ENCODE assay signal across 2 cellular contexts in the genomic region with DNA sequence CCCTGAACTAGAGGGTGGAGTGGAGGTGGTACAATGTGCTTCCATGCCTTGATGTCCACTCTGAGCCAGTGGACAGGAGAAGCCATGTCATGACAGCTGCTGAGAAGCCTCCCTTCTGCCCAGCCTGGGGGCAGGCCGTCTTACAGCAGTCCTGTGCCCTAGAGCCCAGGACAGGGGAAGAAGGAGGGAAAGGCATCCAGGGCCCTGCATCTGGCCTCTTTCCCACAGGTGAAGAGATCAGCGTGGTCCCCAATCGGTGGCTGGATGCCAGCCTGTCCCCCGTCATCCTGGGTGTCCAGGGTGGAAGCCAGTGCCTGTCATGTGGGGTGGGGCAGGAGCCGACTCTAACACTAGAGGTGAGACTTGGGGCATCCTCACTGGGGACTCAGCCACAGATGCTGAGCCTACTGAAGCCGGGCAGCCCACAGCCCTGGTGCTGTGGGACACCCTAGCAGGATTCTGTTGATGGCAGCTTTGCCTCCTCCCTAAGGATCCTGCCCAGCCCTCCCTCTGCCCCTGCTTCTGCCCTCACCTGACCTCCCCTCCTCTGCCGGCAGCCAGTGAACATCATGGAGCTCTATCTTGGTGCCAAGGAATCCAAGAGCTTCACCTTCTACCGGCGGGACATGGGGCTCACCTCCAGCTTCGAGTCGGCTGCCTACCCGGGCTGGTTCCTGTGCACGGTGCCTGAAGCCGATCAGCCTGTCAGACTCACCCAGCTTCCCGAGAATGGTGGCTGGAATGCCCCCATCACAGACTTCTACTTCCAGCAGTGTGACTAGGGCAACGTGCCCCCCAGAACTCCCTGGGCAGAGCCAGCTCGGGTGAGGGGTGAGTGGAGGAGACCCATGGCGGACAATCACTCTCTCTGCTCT.
TF ChIP-seq lines count a peak whose summit lies in the region.

No MANE protein-coding gene starts in this region.

TF ChIP-seq in IMR-90, 13 proteins besides CTCF, POLR2A, EP300 and RAD21:
- TF ChIP-seq RCOR1 (IDR thresholded peaks at IDR 0.05; ENCODE audit: insufficient replicate concordance, low read length) (no peak), BHLHE40 (IDR thresholded peaks at IDR 0.05; ENCODE audit: low read depth, low read length) (no peak), MAZ (IDR thresholded peaks at IDR 0.05; ENCODE audit: borderline replicate concordance, low read depth, low read length) (no peak), SMC3 (IDR thresholded peaks at IDR 0.05; ENCODE audit: low read depth, low read length) (no peak), CEBPB (IDR thresholded peaks at IDR 0.05; ENCODE audit: low read depth, low read length) (no peak), ELK1 (IDR thresholded peaks at IDR 0.05; ENCODE audit: borderline replicate concordance, low read depth, low read length) (no peak)
- TF ChIP-seq, protein P1, sequence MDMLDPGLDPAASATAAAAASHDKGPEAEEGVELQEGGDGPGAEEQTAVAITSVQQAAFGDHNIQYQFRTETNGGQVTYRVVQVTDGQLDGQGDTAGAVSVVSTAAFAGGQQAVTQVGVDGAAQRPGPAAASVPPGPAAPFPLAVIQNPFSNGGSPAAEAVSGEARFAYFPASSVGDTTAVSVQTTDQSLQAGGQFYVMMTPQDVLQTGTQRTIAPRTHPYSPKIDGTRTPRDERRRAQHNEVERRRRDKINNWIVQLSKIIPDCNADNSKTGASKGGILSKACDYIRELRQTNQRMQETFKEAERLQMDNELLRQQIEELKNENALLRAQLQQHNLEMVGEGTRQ (IDR thresholded peaks at IDR 0.05; ENCODE audit: low read depth, low read length), result no peak

TF ChIP-seq in SK-N-SH treated with all-trans-retinoic acid at 6 μM for 48 hours, 23 proteins besides CTCF, POLR2A, EP300 and RAD21:
- TF ChIP-seq ZFP30 (CRISPR knock-in tag; IDR thresholded peaks at IDR 0.05) (no peak), ZC3H10 (CRISPR knock-in tag; IDR thresholded peaks at IDR 0.05) (no peak), RARB (CRISPR knock-in tag; IDR thresholded peaks at IDR 0.05) (no peak), CREB5 (CRISPR knock-in tag; IDR thresholded peaks at IDR 0.05; ENCODE audit: low read depth) (no peak), TCF4 (CRISPR knock-in tag; IDR thresholded peaks at IDR 0.05; ENCODE audit: borderline replicate concordance) (no peak), ESRRG (CRISPR knock-in tag; IDR thresholded peaks at IDR 0.05) (no peak), CSDC2 (CRISPR knock-in tag; IDR thresholded peaks at IDR 0.05) (no peak), ISL1 (CRISPR knock-in tag; IDR thresholded peaks at IDR 0.05) (no peak), TSHZ2 (CRISPR knock-in tag; IDR thresholded peaks at IDR 0.05) (no peak), ZNF70 (CRISPR knock-in tag; IDR thresholded peaks at IDR 0.05) (no peak)
